Comparison of ENCODE assay signal across 8 cellular contexts in the genomic region with DNA sequence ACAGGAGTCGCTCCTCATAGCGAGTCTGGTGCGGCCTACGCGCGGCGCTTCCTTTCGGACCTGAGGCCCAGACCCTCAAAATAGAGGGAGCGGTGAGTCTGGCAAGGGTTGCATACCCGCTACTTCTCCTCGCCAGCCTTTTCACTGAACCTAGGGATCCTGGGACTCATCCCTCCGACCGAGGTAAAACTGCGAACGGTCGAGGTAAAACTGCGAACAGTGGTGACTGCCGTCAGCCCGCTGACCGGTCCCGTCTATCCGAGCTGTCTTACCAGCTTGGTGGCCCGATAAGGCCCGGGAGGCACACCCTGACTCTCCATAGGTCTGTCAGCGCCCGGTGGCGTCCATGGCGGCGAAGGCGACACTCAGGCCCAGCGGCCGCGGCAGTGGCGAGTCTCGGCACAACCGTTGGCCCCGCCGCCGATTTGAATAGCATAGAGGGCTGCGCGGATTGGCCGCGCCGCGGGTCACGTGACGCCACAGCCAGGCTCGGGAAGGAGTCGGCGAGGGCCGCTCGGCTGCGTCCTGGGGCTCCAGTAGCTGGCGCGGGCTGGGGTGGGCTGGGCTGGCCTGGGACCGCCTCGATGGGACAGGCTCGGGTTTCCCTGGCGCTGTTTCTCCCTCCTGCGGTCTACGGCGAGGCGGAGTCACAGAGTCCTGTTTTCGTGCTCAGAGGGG. TPM values are rescaled to one million over a fixed set of nuclear protein-coding genes. Genes with fewer than 3 reads are reported as not detected.
DNase-seq lines count a peak whose midpoint lies in the region; ATAC-seq and TF ChIP-seq lines count a peak whose summit lies in the region.

Gene DEPDC1 (minus strand): TSS at position 403 of the 678 bp plus-strand sequence. CDS start 83 bp downstream, at position 320.

- ATAC-seq in GM19328 (IDR thresholded peaks at IDR 0.05; ENCODE audit: unreplicated experiment) = peak; percentile 97
- peak; percentile 90 for ATAC-seq in HG03469 (IDR thresholded peaks at IDR 0.05; ENCODE audit: unreplicated experiment)
- ATAC-seq in lower lobe of right lung = peak; percentile 100

- intact Hi-C loops in lower lobe of right lung (cut with DNase I) = no loop called here

- H3K27me3 ChIP-seq in lower lobe of right lung (ENCODE audit: low read depth) = no peaks in the 10 kb centered on the region

- peak within 1 kb of the TSS; percentile 68 for H3K4me3 ChIP-seq in lower lobe of right lung

- H3K4me1 ChIP-seq in lower lobe of right lung = peaks cover 18% of the 10 kb centered on the region

- DNase-seq in C1 segment of cervical spinal cord (lab: John Stamatoyannopoulos, UW) (peak; percentile 15 to 88 (median 75)), NCI-H526 treated with DMSO at 0.1 percent for 48 hours (lab: John Stamatoyannopoulos, UW) (peak; percentile 91), ecto neural progenitor cell (ENCODE audit: low spot score) (peak; percentile 99), lower lobe of right lung (peak; percentile 97)
- peak; percentile 33 to 38 for DNase-seq in activated CD4-positive, alpha-beta T cell treated with anti-CD3 and anti-CD28 coated beads, Interleukin-2, amount 50 U/mL, for 24 hours (ENCODE audit: low read depth in 1 of 2, low spot score in 1 of 2)
- DNase-seq in stimulated activated CD4-positive, alpha-beta T cell treated with anti-CD3 and anti-CD28 coated beads, TNF-alpha, amount 100 ng/mL, for 1 hour (ENCODE audit: low read depth in 3 of 3, low spot score in 1 of 3) = peak; percentile 17 to 57 (median 26)

- TF ChIP-seq CTCF in lower lobe of right lung (IDR thresholded peaks at IDR 0.05) = no peak

- H3K9me3 ChIP-seq in lower lobe of right lung = no peaks in the 10 kb centered on the region

- no peak within 1 kb of the TSS for H3K27ac ChIP-seq in lower lobe of right lung

- H3K36me3 ChIP-seq in lower lobe of right lung = no peaks in the 10 kb centered on the region

RNA-seq across cellular contexts. Expression of gene DEPDC1, which starts in this region (rescaled TPM):
- 1.2 TPM for total RNA-seq in lower lobe of right lung

Comparison
In these comparisons a context has a peak if more than half of its experiments do, and no peak if none do; other contexts are left out.
1. DNase-seq: peak in every context shown above with its lines; median percentile 99 in ecto neural progenitor cell; 97 in lower lobe of right lung; 91 in NCI-H526 treated with DMSO at 0.1 percent for 48 hours; 75 in C1 segment of cervical spinal cord; 36 in activated CD4-positive, alpha-beta T cell treated with anti-CD3 and anti-CD28 coated beads, Interleukin-2, amount 50 U/mL, for 24 hours; 26 in stimulated activated CD4-positive, alpha-beta T cell treated with anti-CD3 and anti-CD28 coated beads, TNF-alpha, amount 100 ng/mL, for 1 hour.